ENCODE assay signal across 12 cellular contexts in the genomic region with DNA sequence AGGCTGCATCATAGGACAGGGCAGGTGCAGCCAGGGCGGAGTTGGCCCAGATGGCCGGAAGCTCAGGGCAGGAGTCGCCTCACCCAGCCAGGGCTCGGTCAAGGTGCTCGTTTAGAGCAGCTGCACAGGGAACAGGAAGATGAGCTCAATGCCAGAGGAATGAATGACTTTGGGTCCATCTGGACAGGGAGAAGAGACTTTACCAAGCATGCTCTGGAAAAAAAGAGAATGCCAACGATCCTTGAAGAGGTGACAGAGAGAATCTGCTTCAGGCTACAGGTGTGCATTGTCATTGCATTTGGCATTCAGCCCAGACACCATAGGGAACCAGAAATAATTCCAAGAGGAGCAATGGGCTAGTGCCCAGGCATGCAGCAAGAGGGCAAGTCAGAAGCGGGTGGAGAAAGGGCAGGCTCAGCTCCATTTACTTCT. TPM values are rescaled to one million over a fixed set of nuclear protein-coding genes. Genes with fewer than 3 reads are reported as not detected.
A peak's percentile ranks its signal among the peaks of the same experiment; 100 is the strongest.
DNase-seq lines count a peak whose midpoint lies in the region; ATAC-seq and TF ChIP-seq lines count a peak whose summit lies in the region.
"Had no signal": no experiment of that assay in that cellular context is flagged by ENCODE, and none has a peak within 500 bp of the region (broad histone marks: within the 10 kb centered on the region; RNA-seq: fewer than 3 reads in every experiment).

No MANE protein-coding gene starts in this region.

- no peak for ATAC-seq in GM18502 (IDR thresholded peaks at IDR 0.05; ENCODE audit: poor library complexity, unreplicated experiment)
- ATAC-seq in naive thymus-derived CD4-positive, alpha-beta T cell, result no peak

- H3K27me3 Mint-ChIP-seq in chondrocyte (ENCODE audit: low read depth), result no peaks in the 10 kb centered on the region
- H3K27me3 Mint-ChIP-seq in naive thymus-derived CD4-positive, alpha-beta T cell, result peaks cover 9 to 45% (median 28%) of the 10 kb centered on the region in 5 donors

- no peaks in the 10 kb centered on the region for H3K9me2 ChIP-seq in Loucy (replicated peaks; ENCODE audit: low read depth, low read length)

- H3F3A ChIP-seq in Loucy (ENCODE audit: low read depth), result no peaks in the 10 kb centered on the region

- H3K27me3 ChIP-seq in Loucy (ENCODE audit: insufficient read depth, low read length, poor library complexity, severe bottlenecking) (no peaks in the 10 kb centered on the region), spleen (replicated peaks in 1 of 7) (peaks cover 0 to 21% (median 0%) of the 10 kb centered on the region in 7 donors)
- H3K27me3 ChIP-seq in naive thymus-derived CD4-positive, alpha-beta T cell (ENCODE audit: control insufficient read depth in 2 of 2, insufficient read depth in 2 of 2, low read length in 2 of 2), result peaks cover 0 to 2% of the 10 kb centered on the region in 2 donors
- H3K27me3 ChIP-seq: brain microvascular endothelial cell had no signal

- H3K9ac ChIP-seq in Loucy (ENCODE audit: low read depth, low read length, poor library complexity, severe bottlenecking), result no peak overlapping the region

- H3K27ac ChIP-seq in spleen, result no peak overlapping the region
- no peak overlapping the region for H3K27ac ChIP-seq in naive thymus-derived CD4-positive, alpha-beta T cell (ENCODE audit: low read depth, low read length)
- H3K27ac ChIP-seq: brain microvascular endothelial cell had no signal

- DNase-seq in NCI-H460 (ENCODE audit: extremely low read depth, low read depth), result peak; percentile 46
- DNase-seq in chondrocyte (ENCODE audit: low spot score), result no peak
- peak; percentile 69 for DNase-seq in spleen
- no peak for DNase-seq in naive thymus-derived CD4-positive, alpha-beta T cell
- no peak for DNase-seq in ureter (ENCODE audit: low spot score)
- DNase-seq: activated CD4-positive, alpha-beta memory T cell treated with anti-CD3 and anti-CD28 coated beads, Interleukin-2, amount 10 ng/mL, durations not matched to agents 7 days and 5 days; brain microvascular endothelial cell; foreskin fibroblast; GF-D8; OCI-M1 had no signal

- H3K4me1 Mint-ChIP-seq in chondrocyte (ENCODE audit: low read depth), result peaks cover 37% of the 10 kb centered on the region
- H3K4me1 Mint-ChIP-seq in naive thymus-derived CD4-positive, alpha-beta T cell, result peaks cover 0 to 4% (median 0%) of the 10 kb centered on the region in 7 donors
- H3K4me1 Mint-ChIP-seq: activated CD4-positive, alpha-beta memory T cell treated with anti-CD3 and anti-CD28 coated beads, Interleukin-2, amount 10 ng/mL, durations not matched to agents 7 days and 5 days had no signal

- peak overlapping the region; percentile 43 for H3K27ac Mint-ChIP-seq in chondrocyte (ENCODE audit: unreplicated experiment)
- no peak overlapping the region for H3K27ac Mint-ChIP-seq in naive thymus-derived CD4-positive, alpha-beta T cell
- H3K27ac Mint-ChIP-seq: activated CD4-positive, alpha-beta memory T cell treated with anti-CD3 and anti-CD28 coated beads, Interleukin-2, amount 10 ng/mL, durations not matched to agents 7 days and 5 days had no signal

- no peak overlapping the region for H3K4me3 Mint-ChIP-seq in chondrocyte (ENCODE audit: unreplicated experiment)
- H3K4me3 Mint-ChIP-seq in naive thymus-derived CD4-positive, alpha-beta T cell, result no peak overlapping the region
- H3K4me3 Mint-ChIP-seq: activated CD4-positive, alpha-beta memory T cell treated with anti-CD3 and anti-CD28 coated beads, Interleukin-2, amount 10 ng/mL, durations not matched to agents 7 days and 5 days had no signal

- H3K36me3 Mint-ChIP-seq in chondrocyte (ENCODE audit: low read depth), result no peaks in the 10 kb centered on the region
- H3K36me3 Mint-ChIP-seq in naive thymus-derived CD4-positive, alpha-beta T cell, result no peaks in the 10 kb centered on the region

- intact Hi-C loops in spleen (cut with DNase I; ENCODE audit: low total_unique reads), result loop anchor here (10.0 kb wide), 1 partner anchor 145 kb away; no protein-coding TSS in a partner anchor
- intact Hi-C loops in naive thymus-derived CD4-positive, alpha-beta T cell (cut with micrococcal nuclease), result no loop called here

- 42 to 73% (median 54%) methylated on average over 7 of the region's 7 CpGs for WGBS in spleen, 5 donors

- TF ChIP-seq CTCF in Loucy (conservative IDR thresholded peaks at IDR 0.05; ENCODE audit: low read length) (no peak), chondrocyte (IDR thresholded peaks at IDR 0.05) (no peak), spleen (IDR thresholded peaks at IDR 0.05 in 8 of 11, conservative IDR thresholded peaks at IDR 0.05 in 3 of 11) (no peak)

- H3K36me3 ChIP-seq in Loucy (ENCODE audit: insufficient read depth, low read length) (no peaks in the 10 kb centered on the region), spleen (no peaks in the 10 kb centered on the region)
- H3K36me3 ChIP-seq in naive thymus-derived CD4-positive, alpha-beta T cell (ENCODE audit: control insufficient read depth in 2 of 3, insufficient read depth in 3 of 3, low read length in 3 of 3), result no peaks in the 10 kb centered on the region
- H3K36me3 ChIP-seq: brain microvascular endothelial cell had no signal

- no peaks in the 10 kb centered on the region for H3K9me3 Mint-ChIP-seq in chondrocyte (ENCODE audit: low read depth)
- no peaks in the 10 kb centered on the region for H3K9me3 Mint-ChIP-seq in naive thymus-derived CD4-positive, alpha-beta T cell
- H3K9me3 Mint-ChIP-seq: activated CD4-positive, alpha-beta memory T cell treated with anti-CD3 and anti-CD28 coated beads, Interleukin-2, amount 10 ng/mL, durations not matched to agents 7 days and 5 days had no signal

- no peaks in the 10 kb centered on the region for H4K20me1 ChIP-seq in Loucy (ENCODE audit: insufficient read depth, low read length, poor library complexity, severe bottlenecking)

- TF ChIP-seq POLR2A in spleen (IDR thresholded peaks at IDR 0.05), result no peak

- H3K4me3 ChIP-seq in Loucy (ENCODE audit: low read length, poor library complexity, severe bottlenecking), result no peak overlapping the region
- H3K4me3 ChIP-seq in spleen, result no peak overlapping the region
- no peak overlapping the region for H3K4me3 ChIP-seq in naive thymus-derived CD4-positive, alpha-beta T cell (ENCODE audit: low read length)

- no peak overlapping the region for H3K4me2 ChIP-seq in Loucy (ENCODE audit: low read depth, low read length, poor library complexity, severe bottlenecking)

- no peaks in the 10 kb centered on the region for H3K9me3 ChIP-seq in Loucy (ENCODE audit: insufficient read depth, low read depth, low read length)
- no peaks in the 10 kb centered on the region for H3K9me3 ChIP-seq in spleen
- H3K9me3 ChIP-seq in naive thymus-derived CD4-positive, alpha-beta T cell (ENCODE audit: control insufficient read depth in 2 of 3, low read length in 3 of 3), result no peaks in the 10 kb centered on the region

- 0 out of 2 replicates have a peak overlapping the region, but pooled peaks have one; percentile 11 for H2AFZ ChIP-seq in Loucy (ENCODE audit: low read length)

- CTCF ChIA-PET in naive thymus-derived CD4-positive, alpha-beta T cell (lab: Charles Lee), result no interaction called here

- POLR2A ChIA-PET in naive thymus-derived CD4-positive, alpha-beta T cell (lab: Charles Lee), result no interaction called here

- H3K4me1 ChIP-seq in Loucy (ENCODE audit: insufficient read depth, low read length, poor library complexity, severe bottlenecking), result no peaks in the 10 kb centered on the region
- H3K4me1 ChIP-seq in spleen, result peaks cover 0 to 23% (median 23%) of the 10 kb centered on the region in 6 donors
- no peaks in the 10 kb centered on the region for H3K4me1 ChIP-seq in naive thymus-derived CD4-positive, alpha-beta T cell (ENCODE audit: control insufficient read depth in 2 of 2, insufficient read depth in 2 of 2, low read length in 2 of 2)

- H3K79me2 ChIP-seq in Loucy (ENCODE audit: insufficient read depth, low read length), result no peaks in the 10 kb centered on the region

RNA-seq across cellular contexts. Expression of gene MPP3, which starts 6.7 kb away (rescaled TPM):
- 9.6 and 13.4 TPM in 2 replicates for total RNA-seq in NCI-H460 (2014; rRNA removed; shearing (Covaris generic))
- 72.9 and 82.6 TPM in 2 replicates for polyA plus RNA-seq in NCI-H460 (2014; cell fraction: nucleus; rRNA removed)
- total RNA-seq in chondrocyte, result 13.3 to 15.6 TPM (median 14.4 TPM) in 3 replicates
- 10 to 100 TPM in 2 of 7 donors, 1 to 10 TPM in 5; 3.3 to 23.9 (median 9.7) TPM for total RNA-seq in spleen
- polyA plus RNA-seq in spleen, result 1 to 10 TPM; 1.9 to 7.1 (median 5.7) TPM
- 1 to 10 TPM in 1 of 5 experiments, under 1 TPM in 1, not detected in 3; 0.32 to 1.4 TPM for total RNA-seq in naive thymus-derived CD4-positive, alpha-beta T cell
- not detected for polyA plus RNA-seq in naive thymus-derived CD4-positive, alpha-beta T cell
- total RNA-seq in ureter, result 11.8 TPM
- total RNA-seq: activated CD4-positive, alpha-beta memory T cell treated with anti-CD3 and anti-CD28 coated beads, Interleukin-2, amount 10 ng/mL, durations not matched to agents 7 days and 5 days had no signal

RNA-seq across cellular contexts. Expression of gene CD300LG, which starts 7.3 kb away (rescaled TPM):
- total RNA-seq in NCI-H460 (2014; rRNA removed; shearing (Covaris generic)), result not detected in 2 replicates
- polyA plus RNA-seq in NCI-H460 (2014; cell fraction: nucleus; rRNA removed), result 0.17 TPM in 1 of 2 replicates, not detected in the other
- 0.15 TPM in 1 of 3 replicates, not detected in the others for total RNA-seq in chondrocyte
- 1 to 10 TPM in 6 of 7 donors, under 1 TPM in 1; 0.77 to 5.3 (median 3.6) TPM for total RNA-seq in spleen
- polyA plus RNA-seq in spleen, result 1 to 10 TPM in 1 of 3 donors, under 1 TPM in 2; 0.33 to 1.7 (median 0.73) TPM
- not detected for total RNA-seq in naive thymus-derived CD4-positive, alpha-beta T cell
- not detected for polyA plus RNA-seq in naive thymus-derived CD4-positive, alpha-beta T cell
- total RNA-seq in ureter, result 1.4 TPM
- total RNA-seq: activated CD4-positive, alpha-beta memory T cell treated with anti-CD3 and anti-CD28 coated beads, Interleukin-2, amount 10 ng/mL, durations not matched to agents 7 days and 5 days had no signal

RNA-seq across cellular contexts. Expression of gene CFAP97D1, which starts 59.5 kb away (rescaled TPM):
- 0.09 TPM in 1 of 2 replicates, not detected in the other for total RNA-seq in NCI-H460 (2014; rRNA removed; shearing (Covaris generic))
- not detected in 2 replicates for polyA plus RNA-seq in NCI-H460 (2014; cell fraction: nucleus; rRNA removed)
- not detected in 3 replicates for total RNA-seq in chondrocyte
- under 1 TPM in 4 of 7 donors, not detected in 3; 0.17 to 0.32 (median 0.20) TPM for total RNA-seq in spleen
- polyA plus RNA-seq in spleen, result under 1 TPM in 1 of 3 donors, not detected in 2; 0.06 TPM
- not detected for total RNA-seq in naive thymus-derived CD4-positive, alpha-beta T cell
- not detected for polyA plus RNA-seq in naive thymus-derived CD4-positive, alpha-beta T cell
- total RNA-seq in ureter, result not detected
- total RNA-seq: activated CD4-positive, alpha-beta memory T cell treated with anti-CD3 and anti-CD28 coated beads, Interleukin-2, amount 10 ng/mL, durations not matched to agents 7 days and 5 days had no signal

Comparison
In these comparisons a context has a peak if more than half of its experiments do, and no peak if none do; other contexts are left out.
1. DNase-seq: peak in NCI-H460 (single experiment) and spleen (single experiment); none in chondrocyte (single experiment), naive thymus-derived CD4-positive, alpha-beta T cell (0 of 9) and ureter (single experiment).